11 cellular contexts compared by ENCODE assay signal in genomic region chr2:207332473-207333212, GRCh38.
A peak's percentile ranks its signal among the peaks of the same experiment; 100 is the strongest.
DNase-seq lines count a peak whose midpoint lies in the region; ATAC-seq lines count a peak whose summit lies in the region.
"Had no signal": no experiment of that assay in that cellular context is flagged by ENCODE, and none has a peak within 500 bp of the region (broad histone marks: within the 10 kb centered on the region; RNA-seq: fewer than 3 reads in every experiment).

No MANE protein-coding gene starts in this region.

- POLR2A ChIA-PET in activated CD4-positive, alpha-beta memory T cell treated with anti-CD3 and anti-CD28 coated beads, Interleukin-2, amount 10 ng/mL, durations not matched to agents 7 days and 5 days (lab: Charles Lee): interaction anchor here (0.9 to 8.6 kb wide), 8 partner anchors 53 to 567 kb away, joined by 3 to 110 read pairs (median 4); partner anchors contain the start of genes CREB1, FASTKD2, KLF7 and MDH1B

- H3K4me3 Mint-ChIP-seq in activated CD4-positive, alpha-beta memory T cell treated with anti-CD3 and anti-CD28 coated beads, Interleukin-2, amount 10 ng/mL, durations not matched to agents 7 days and 5 days: peak overlapping the region; percentile 12
- peak overlapping the region; percentile 21 to 45 for H3K4me3 Mint-ChIP-seq in stimulated activated naive CD8-positive, alpha-beta T cell treated with anti-CD3 and anti-CD28 coated beads, Interleukin-15, amount 100 ng/mL, for 72 hours

- peak overlapping the region in 1 of 2 donors; percentile 82 for H3K27ac Mint-ChIP-seq in activated naive CD4-positive, alpha-beta T cell treated with anti-CD3 and anti-CD28 coated beads, Interleukin-2, amount 50 U/mL, for 72 hours
- peak overlapping the region; percentile 87 for H3K27ac Mint-ChIP-seq in activated CD4-positive, alpha-beta memory T cell treated with anti-CD3 and anti-CD28 coated beads, Interleukin-2, amount 10 ng/mL, durations not matched to agents 7 days and 5 days
- H3K27ac Mint-ChIP-seq in stimulated activated naive CD8-positive, alpha-beta T cell treated with anti-CD3 and anti-CD28 coated beads, Interleukin-15, amount 100 ng/mL, for 72 hours: peak overlapping the region; percentile 15 to 26

- ATAC-seq in activated naive CD4-positive, alpha-beta T cell treated with anti-CD3 and anti-CD28 coated beads, Interleukin-2, amount 50 U/mL, for 72 hours: peak; percentile 4 to 21
- peak; percentile 15 for ATAC-seq in HG03039 (IDR thresholded peaks at IDR 0.05; ENCODE audit: unreplicated experiment)
- ATAC-seq in stimulated activated naive CD8-positive, alpha-beta T cell treated with anti-CD3 and anti-CD28 coated beads, Interleukin-15, amount 100 ng/mL, for 72 hours: peak; percentile 54

- H3K4me1 Mint-ChIP-seq in activated CD4-positive, alpha-beta memory T cell treated with anti-CD3 and anti-CD28 coated beads, Interleukin-2, amount 10 ng/mL, durations not matched to agents 7 days and 5 days: peaks cover 88% of the 10 kb centered on the region
- peaks cover 75% of the 10 kb centered on the region for H3K4me1 Mint-ChIP-seq in stimulated activated naive CD8-positive, alpha-beta T cell treated with anti-CD3 and anti-CD28 coated beads, Interleukin-15, amount 100 ng/mL, for 72 hours

- no peak for DNase-seq in activated naive CD4-positive, alpha-beta T cell treated with anti-CD3 and anti-CD28 coated beads, Interleukin-2, amount 50 U/mL, for 72 hours (ENCODE audit: low spot score in 2 of 2)
- DNase-seq in activated naive CD4-positive, alpha-beta T cell treated with Interleukin-2 at 50 U/mL for 16 hours: no peak
- no peak for DNase-seq in activated CD4-positive, alpha-beta memory T cell treated with anti-CD3 and anti-CD28 coated beads, Interleukin-2, amount 10 ng/mL, durations not matched to agents 7 days and 5 days
- DNase-seq in stimulated activated naive CD8-positive, alpha-beta T cell treated with anti-CD3 and anti-CD28 coated beads, Interleukin-15, amount 100 ng/mL, for 72 hours: no peak
- no peak for DNase-seq in NCI-H1694 treated with DMSO at 0.1 percent for 48 hours (lab: John Stamatoyannopoulos, UW)
- no peak for DNase-seq in NCI-H69 (lab: John Stamatoyannopoulos, UW)
- DNase-seq in NCI-H82 (lab: John Stamatoyannopoulos, UW): no peak
- DNase-seq: islet precursor cell, NCI-H1930, tibial artery had no signal

- CTCF ChIA-PET in activated CD4-positive, alpha-beta memory T cell treated with anti-CD3 and anti-CD28 coated beads, Interleukin-2, amount 10 ng/mL, durations not matched to agents 7 days and 5 days (lab: Charles Lee): interaction anchor here (1.0 to 1.2 kb wide), 2 partner anchors 140 to 167 kb away, joined by 3 read pairs; partner anchors contain the start of gene KLF7

- no peaks in the 10 kb centered on the region for H3K27me3 Mint-ChIP-seq in activated CD4-positive, alpha-beta memory T cell treated with anti-CD3 and anti-CD28 coated beads, Interleukin-2, amount 10 ng/mL, durations not matched to agents 7 days and 5 days
- H3K27me3 Mint-ChIP-seq in stimulated activated naive CD8-positive, alpha-beta T cell treated with anti-CD3 and anti-CD28 coated beads, Interleukin-15, amount 100 ng/mL, for 72 hours: no peaks in the 10 kb centered on the region

- H3K9me3 Mint-ChIP-seq in activated naive CD4-positive, alpha-beta T cell treated with anti-CD3 and anti-CD28 coated beads, Interleukin-2, amount 50 U/mL, for 72 hours: peaks cover 0 to 4% of the 10 kb centered on the region in 2 donors
- H3K9me3 Mint-ChIP-seq in activated CD4-positive, alpha-beta memory T cell treated with anti-CD3 and anti-CD28 coated beads, Interleukin-2, amount 10 ng/mL, durations not matched to agents 7 days and 5 days: no peaks in the 10 kb centered on the region
- peaks cover 5 to 7% of the 10 kb centered on the region in 2 donors for H3K9me3 Mint-ChIP-seq in stimulated activated naive CD8-positive, alpha-beta T cell treated with anti-CD3 and anti-CD28 coated beads, Interleukin-15, amount 100 ng/mL, for 72 hours

- peaks cover 0 to 23% of the 10 kb centered on the region in 2 donors for H3K36me3 Mint-ChIP-seq in activated naive CD4-positive, alpha-beta T cell treated with anti-CD3 and anti-CD28 coated beads, Interleukin-2, amount 50 U/mL, for 72 hours
- H3K36me3 Mint-ChIP-seq in activated CD4-positive, alpha-beta memory T cell treated with anti-CD3 and anti-CD28 coated beads, Interleukin-2, amount 10 ng/mL, durations not matched to agents 7 days and 5 days (ENCODE audit: low read depth): no peaks in the 10 kb centered on the region
